1 cellular context compared by ENCODE assay signal in genomic region chr16:50066482-50067289, GRCh38.
A peak's percentile ranks its signal among the peaks of the same experiment; 100 is the strongest.
TF ChIP-seq lines count a peak whose summit lies in the region.

No MANE protein-coding gene starts in this region.

TF ChIP-seq in HepG2, 621 proteins besides CTCF, POLR2A, EP300 and RAD21 (continued from another document and continues in another):
- TF ChIP-seq ZSCAN31 (CRISPR knock-in tag; IDR thresholded peaks at IDR 0.05; ENCODE audit: low read depth) (0 out of 2 replicates have a peak, but pooled peaks have one; percentile 33), MEIS1 (CRISPR knock-in tag; IDR thresholded peaks at IDR 0.05; ENCODE audit: borderline replicate concordance) (no peak), ZBTB43 (CRISPR knock-in tag; conservative IDR thresholded peaks at IDR 0.05) (peak; percentile 26; the same call in 1 of the 2 replicates), ZNF839 (CRISPR knock-in tag; IDR thresholded peaks at IDR 0.05; ENCODE audit: borderline replicate concordance) (no peak), ZNF460 (CRISPR knock-in tag; IDR thresholded peaks at IDR 0.05; ENCODE audit: borderline replicate concordance) (peak; percentile 42; the same call in 1 of the 2 replicates), MAFK (conservative IDR thresholded peaks at IDR 0.05 in 1 of 2, IDR thresholded peaks at IDR 0.05 in 1 of 2; ENCODE audit: low read length in 2 of 2) (no peak), ZNF232 (CRISPR knock-in tag; IDR thresholded peaks at IDR 0.05; ENCODE audit: borderline replicate concordance) (no peak), ZHX2 (IDR thresholded peaks at IDR 0.05; ENCODE audit: low read depth) (no peak), ZHX2 (CRISPR knock-in tag; IDR thresholded peaks at IDR 0.05; ENCODE audit: borderline replicate concordance) (peak; percentile 32; the same call in 1 of the 2 replicates), MLLT10 (CRISPR knock-in tag; IDR thresholded peaks at IDR 0.05) (no peak), RFX3 (CRISPR knock-in tag; IDR thresholded peaks at IDR 0.05) (no peak), ZEB1 (IDR thresholded peaks at IDR 0.05; ENCODE audit: insufficient replicate concordance, low read depth) (no peak), PBX3 (CRISPR knock-in tag; IDR thresholded peaks at IDR 0.05; ENCODE audit: borderline replicate concordance) (no peak), ZNF670 (CRISPR knock-in tag; IDR thresholded peaks at IDR 0.05; ENCODE audit: borderline replicate concordance) (peak; percentile 61; the same call in 1 of the 2 replicates), ZNF530 (CRISPR knock-in tag; IDR thresholded peaks at IDR 0.05; ENCODE audit: low read depth) (no peak), ZNF687 (CRISPR knock-in tag; IDR thresholded peaks at IDR 0.05) (peak; percentile 3; the same call in 1 of the 2 replicates), ZNF441 (CRISPR knock-in tag; IDR thresholded peaks at IDR 0.05; ENCODE audit: borderline replicate concordance) (0 out of 2 replicates have a peak, but pooled peaks have one; percentile 50), AKAP8 (CRISPR knock-in tag; IDR thresholded peaks at IDR 0.05) (no peak), IRF1 (CRISPR knock-in tag; IDR thresholded peaks at IDR 0.05; ENCODE audit: low read depth) (no peak; the same call in 1 of the 2 replicates), ONECUT2 (CRISPR knock-in tag; IDR thresholded peaks at IDR 0.05) (no peak), ZNF614 (CRISPR knock-in tag; IDR thresholded peaks at IDR 0.05; ENCODE audit: borderline replicate concordance) (0 out of 2 replicates have a peak, but pooled peaks have one; percentile 9), BRCA1 (CRISPR knock-in tag; IDR thresholded peaks at IDR 0.05) (peak; percentile 2; the same call in 1 of the 2 replicates), PRDM10 (CRISPR knock-in tag; IDR thresholded peaks at IDR 0.05; ENCODE audit: low read depth) (no peak), PCBP1 (IDR thresholded peaks at IDR 0.05; ENCODE audit: borderline replicate concordance, low read depth, low read length) (no peak), KLF11 (CRISPR knock-in tag; IDR thresholded peaks at IDR 0.05) (no peak), TAF15 (IDR thresholded peaks at IDR 0.05; ENCODE audit: low read depth, low read length, poor library complexity, severe bottlenecking) (no peak), FOXK2 (IDR thresholded peaks at IDR 0.05) (no peak)
